Comparison of ENCODE assay signal across 11 cellular contexts in genomic region chr3:61117045-61117898, GRCh38.
"Had no signal": no experiment of that assay in that cellular context is flagged by ENCODE, and none has a peak within 500 bp of the region (broad histone marks: within the 10 kb centered on the region; RNA-seq: fewer than 3 reads in every experiment).

No MANE protein-coding gene starts in this region.

- DNase-seq: activated CD4-positive, alpha-beta T cell treated with anti-CD3 and anti-CD28 coated beads, Interleukin-2, amount 50 U/mL, for 4 hours; activated CD4-positive, CD25-positive, alpha-beta regulatory T cell treated with anti-CD3 and anti-CD28 coated beads, Interleukin-2, amount 50 U/mL, for 72 hours; activated effector memory CD4-positive, alpha-beta T cell treated with anti-CD3 and anti-CD28 coated beads, Interleukin-2, amount 50 U/mL, for 16 hours; activated naive CD8-positive, alpha-beta T cell treated with anti-CD3 and anti-CD28 coated beads for 36 hours; activated T-cell treated with anti-CD3 and anti-CD28 coated beads, Interleukin-2, amount 50 U/mL, for 1 hour; brain microvascular endothelial cell; effector memory CD8-positive, alpha-beta T cell; hippocampal formation; nephron progenitor cell; stimulated activated CD4-positive, alpha-beta T cell treated with anti-CD3 and anti-CD28 coated beads, Interleukin-12 subunit alpha, Interleukin-12 subunit beta, amount 100 ng/mL, for 4 hours; stimulated activated naive CD4-positive, alpha-beta T cell had no signal
